ENCODE assay signal across 13 cellular contexts in the genomic region with DNA sequence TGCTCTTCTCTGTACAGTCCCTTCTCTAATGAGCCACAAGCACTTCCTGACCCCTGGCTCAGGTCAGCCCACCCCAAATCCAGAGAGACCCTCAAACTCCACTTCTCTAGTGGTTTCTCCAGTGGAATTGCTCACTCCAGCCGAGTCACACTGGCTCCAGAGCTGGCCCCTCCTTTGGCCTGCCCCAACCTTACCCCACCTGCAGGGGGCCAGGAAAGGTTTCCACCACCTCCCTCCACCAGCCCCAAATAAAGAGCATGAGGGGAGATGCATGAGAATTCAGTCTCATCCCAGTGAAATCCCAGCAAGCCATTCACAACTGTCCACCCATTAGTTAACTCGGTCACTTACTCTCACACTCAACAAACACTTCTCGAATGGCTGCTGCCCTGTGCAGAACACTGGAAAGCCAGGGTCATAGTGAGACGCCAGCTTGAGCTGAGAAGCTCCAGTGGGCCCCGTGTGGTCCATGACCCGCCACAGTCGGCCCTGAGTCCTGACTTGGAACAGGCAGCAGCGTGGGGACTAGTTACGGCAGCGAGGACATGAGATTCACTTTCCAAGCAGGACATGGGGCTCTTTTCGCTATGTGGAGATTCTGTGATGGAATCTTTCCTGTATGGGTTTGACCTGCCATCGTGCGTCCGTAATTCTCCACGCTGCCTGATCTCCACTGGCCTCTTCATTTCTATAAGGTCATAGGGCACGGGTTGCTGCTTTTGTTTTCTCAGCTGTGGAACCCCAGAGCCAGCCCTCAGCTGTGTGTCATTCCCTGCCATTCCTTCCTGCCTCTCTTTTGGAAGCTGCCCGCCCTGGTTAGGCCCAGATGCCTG. TPM values are rescaled to one million over a fixed set of nuclear protein-coding genes. Genes with fewer than 3 reads are reported as not detected.
DNase-seq lines count a peak whose midpoint lies in the region; ATAC-seq and TF ChIP-seq lines count a peak whose summit lies in the region.
"Had no signal": no experiment of that assay in that cellular context is flagged by ENCODE, and none has a peak within 500 bp of the region (broad histone marks: within the 10 kb centered on the region; RNA-seq: fewer than 3 reads in every experiment).

No MANE protein-coding gene starts in this region.

- ATAC-seq in HG02852 (IDR thresholded peaks at IDR 0.05; ENCODE audit: unreplicated experiment) (no peak), omental fat pad (ENCODE audit: low FRiP score) (no peak), HG03025 (IDR thresholded peaks at IDR 0.05; ENCODE audit: low FRiP score, unreplicated experiment) (no peak)
- ATAC-seq: mucosa of descending colon had no signal

- peak overlapping the region; percentile 57 for H3K4me3 Mint-ChIP-seq in nephron progenitor cell
- H3K4me3 Mint-ChIP-seq: activated CD4-positive, alpha-beta memory T cell treated with anti-CD3 and anti-CD28 coated beads, Interleukin-2, amount 10 ng/mL, durations not matched to agents 7 days and 5 days had no signal

- H3K27ac Mint-ChIP-seq in nephron progenitor cell, result peak overlapping the region; percentile 99
- H3K27ac Mint-ChIP-seq: activated CD4-positive, alpha-beta memory T cell treated with anti-CD3 and anti-CD28 coated beads, Interleukin-2, amount 10 ng/mL, durations not matched to agents 7 days and 5 days had no signal

- H3K4me3 ChIP-seq in GM06990 (replicated peaks; ENCODE audit: low read depth, low read length), result no peak overlapping the region
- no peak overlapping the region for H3K4me3 ChIP-seq in brain microvascular endothelial cell (ENCODE audit: low read depth, low read length)
- H3K4me3 ChIP-seq: mucosa of descending colon had no signal

- H3K4me1 Mint-ChIP-seq in nephron progenitor cell, result peaks cover 95% of the 10 kb centered on the region

- H3K27ac ChIP-seq in brain microvascular endothelial cell, result no peak overlapping the region

- DNase-seq in GM06990 (ENCODE audit: extremely low read depth, insufficient read length) (no peak), LHCN-M2 (ENCODE audit: low read depth) (peak; percentile 19), brain microvascular endothelial cell (no peak), nephron progenitor cell (peak; percentile 52), HuH-7 (ENCODE audit: low spot score) (no peak), omental fat pad (ENCODE audit: low spot score) (no peak)
- DNase-seq: activated CD4-positive, alpha-beta memory T cell treated with anti-CD3 and anti-CD28 coated beads, Interleukin-2, amount 10 ng/mL, durations not matched to agents 7 days and 5 days; activated gamma-delta T cell; mucosa of descending colon; T-helper 2 cell had no signal

- no peaks in the 10 kb centered on the region; the same call in none of the 2 replicates for H3K27me3 ChIP-seq in GM06990 (replicated peaks; ENCODE audit: control insufficient read depth, insufficient read depth, low read length)
- no peaks in the 10 kb centered on the region for H3K27me3 ChIP-seq in brain microvascular endothelial cell (replicated peaks)

- no peaks in the 10 kb centered on the region for H3K36me3 Mint-ChIP-seq in nephron progenitor cell (ENCODE audit: low read depth)

- in situ Hi-C loops in brain microvascular endothelial cell (cut with HindIII; ENCODE audit: low pct_ligation_motif_present, low sequenced_read_pairs), result no loop called here

- peaks cover 15% of the 10 kb centered on the region for H3K27me3 Mint-ChIP-seq in nephron progenitor cell (ENCODE audit: low read depth, poor library complexity)

- peak; percentile 28 for TF ChIP-seq CTCF in GM06990 (IDR thresholded peaks at IDR 0.05; ENCODE audit: insufficient read depth, low read length, poor library complexity, severe bottlenecking)
- peak; percentile 53 for TF ChIP-seq CTCF in brain microvascular endothelial cell (IDR thresholded peaks at IDR 0.05; ENCODE audit: low read depth, low read length, missing control alignments)
- TF ChIP-seq CTCF in nephron progenitor cell (IDR thresholded peaks at IDR 0.05), result peak; percentile 9
- TF ChIP-seq CTCF in omental fat pad (IDR thresholded peaks at IDR 0.05), result no peak

- no peaks in the 10 kb centered on the region for H3K36me3 ChIP-seq in GM06990 (ENCODE audit: control insufficient read depth, insufficient read depth, low read length)
- H3K36me3 ChIP-seq in brain microvascular endothelial cell (replicated peaks), result no peaks in the 10 kb centered on the region

- no peaks in the 10 kb centered on the region for H3K9me3 Mint-ChIP-seq in nephron progenitor cell
- H3K9me3 Mint-ChIP-seq: activated CD4-positive, alpha-beta memory T cell treated with anti-CD3 and anti-CD28 coated beads, Interleukin-2, amount 10 ng/mL, durations not matched to agents 7 days and 5 days had no signal

RNA-seq across cellular contexts. Expression of gene SLC6A12, which starts 44.2 kb away (rescaled TPM):
- total RNA-seq in LHCN-M2 (2014; rRNA removed) (not detected in 2 replicates), omental fat pad (1 to 10 TPM in 3 of 4 donors, under 1 TPM in 1; 0.46 to 7.0 (median 2.1) TPM)
- polyA plus RNA-seq in LHCN-M2 (2012), result not detected
- total RNA-seq: activated CD4-positive, alpha-beta memory T cell treated with anti-CD3 and anti-CD28 coated beads, Interleukin-2, amount 10 ng/mL, durations not matched to agents 7 days and 5 days; fibroblast of lung had no signal
- polyA plus RNA-seq: fibroblast of lung had no signal

Comparison
In these comparisons a context has a peak if more than half of its experiments do, and no peak if none do; other contexts are left out.
1. DNase-seq: peak in LHCN-M2 (single experiment) and nephron progenitor cell (single experiment); none in GM06990 (single experiment), brain microvascular endothelial cell (single experiment), HuH-7 (single experiment) and omental fat pad (single experiment).
2. CTCF ChIP-seq: peak in GM06990 (single experiment), brain microvascular endothelial cell (single experiment) and nephron progenitor cell (single experiment); none in omental fat pad (0 of 3).